8 cellular contexts compared by ENCODE assay signal in the genomic region with DNA sequence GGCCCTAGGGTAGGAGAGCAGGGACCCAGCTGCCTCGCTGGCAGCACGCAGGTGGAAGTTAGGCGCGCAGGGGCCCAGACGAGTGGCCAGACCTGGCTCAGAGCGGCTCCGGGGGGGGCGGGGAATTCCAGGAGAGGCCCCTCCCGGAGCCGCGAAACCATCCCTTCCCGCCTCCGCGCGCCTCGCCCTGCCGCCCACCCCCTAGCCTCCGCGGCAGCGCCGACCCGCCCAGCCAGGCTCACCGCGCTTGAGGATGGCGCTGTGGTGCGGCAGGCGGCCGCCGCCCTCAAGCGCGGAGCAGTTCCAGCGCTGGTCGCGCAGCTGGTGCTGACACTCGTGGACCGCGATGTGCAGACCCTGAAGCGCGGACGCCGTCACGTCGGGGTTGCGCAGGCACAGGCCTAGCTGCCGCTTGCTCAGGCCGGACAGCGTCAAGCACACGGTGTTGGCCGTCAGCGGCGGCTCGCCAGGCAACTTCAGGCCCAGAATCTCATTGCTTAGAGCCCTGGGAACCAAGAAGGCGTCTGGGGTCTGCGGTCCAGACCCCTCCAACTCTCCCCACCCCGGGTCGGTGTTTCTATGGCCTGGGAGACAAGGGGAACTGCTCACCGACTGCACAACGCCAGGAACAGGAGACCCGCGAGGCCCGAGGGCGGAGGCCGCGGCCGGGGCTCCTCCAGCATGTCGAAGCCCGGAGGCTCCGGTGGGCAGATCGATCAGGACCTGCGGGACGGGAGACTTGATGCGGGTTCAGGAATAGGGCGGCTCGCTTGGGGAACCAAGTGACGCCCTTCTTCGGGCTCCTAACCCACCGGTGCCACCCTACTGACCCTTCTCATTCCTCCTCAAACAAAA. TPM values are rescaled to one million over a fixed set of nuclear protein-coding genes. Genes with fewer than 3 reads are reported as not detected.
DNase-seq lines count a peak whose midpoint lies in the region; ATAC-seq and TF ChIP-seq lines count a peak whose summit lies in the region.

No MANE protein-coding gene starts in this region.

- peaks cover 0 to 27% (median 20%) of the 10 kb centered on the region in 4 donors for H3K4me1 ChIP-seq in Peyer's patch
- H3K4me1 ChIP-seq in esophagus squamous epithelium: peaks cover 26 to 51% (median 31%) of the 10 kb centered on the region in 3 donors
- H3K4me1 ChIP-seq in sigmoid colon: peaks cover 0 to 28% (median 24%) of the 10 kb centered on the region in 4 donors

- TF ChIP-seq CTCF in GM12874 (IDR thresholded peaks at IDR 0.05; ENCODE audit: insufficient read depth, low read depth, low read length): peak; percentile 31
- no peak for TF ChIP-seq CTCF in Peyer's patch (IDR thresholded peaks at IDR 0.05)
- TF ChIP-seq CTCF in esophagus squamous epithelium (IDR thresholded peaks at IDR 0.05): no peak
- TF ChIP-seq CTCF in sigmoid colon (IDR thresholded peaks at IDR 0.05): no peak

- H3K27me3 ChIP-seq in Peyer's patch (peaks cover 0 to 46% of the 10 kb centered on the region in 2 donors), esophagus squamous epithelium (peaks cover 0 to 63% (median 21%) of the 10 kb centered on the region in 4 donors), sigmoid colon (peaks cover 33 to 62% (median 54%) of the 10 kb centered on the region in 3 donors)

- 28 to 35% methylated on average over 4 to 7 of the region's 77 CpGs for WGBS in esophagus squamous epithelium, 2 donors
- WGBS in sigmoid colon, 2 donors: 7% methylated on average over 77 of the region's 77 CpGs

- no peak for ATAC-seq in GM21360 (IDR thresholded peaks at IDR 0.05; ENCODE audit: unreplicated experiment)
- ATAC-seq in HG03439 (IDR thresholded peaks at IDR 0.05; ENCODE audit: unreplicated experiment): no peak
- ATAC-seq in HG03354 (IDR thresholded peaks at IDR 0.05; ENCODE audit: poor library complexity, severe bottlenecking, unreplicated experiment): no peak

- H3K36me3 ChIP-seq in Peyer's patch: no peaks in the 10 kb centered on the region
- no peaks in the 10 kb centered on the region for H3K36me3 ChIP-seq in esophagus squamous epithelium
- H3K36me3 ChIP-seq in sigmoid colon: no peaks in the 10 kb centered on the region

- H3K4me3 ChIP-seq in Peyer's patch (peak overlapping the region in 3 of 4 donors; percentile 22 to 33 (median 22)), esophagus squamous epithelium (peak overlapping the region in 3 of 4 donors; percentile 20 to 63 (median 31)), sigmoid colon (peak overlapping the region in 3 of 4 donors; percentile 5 to 18 (median 18))

- H3K9me3 ChIP-seq in Peyer's patch (no peaks in the 10 kb centered on the region), esophagus squamous epithelium (no peaks in the 10 kb centered on the region), sigmoid colon (no peaks in the 10 kb centered on the region)

- DNase-seq in Peyer's patch (no peak), esophagus squamous epithelium (lab: John Stamatoyannopoulos, UW) (no peak), sigmoid colon (no peak), COLO829 (ENCODE audit: low spot score) (no peak)

- TF ChIP-seq EP300 in sigmoid colon (IDR thresholded peaks at IDR 0.05): no peak

- intact Hi-C loops in esophagus squamous epithelium (cut with DNase I) (no loop called here), sigmoid colon (cut with DNase I) (no loop called here)

- H3K27ac ChIP-seq in Peyer's patch: no peak overlapping the region
- peak overlapping the region in 1 of 4 donors; percentile 14 for H3K27ac ChIP-seq in esophagus squamous epithelium
- H3K27ac ChIP-seq in sigmoid colon: peak overlapping the region in 1 of 4 donors; percentile 22

- no peak for TF ChIP-seq POLR2A in Peyer's patch (IDR thresholded peaks at IDR 0.05)
- no peak for TF ChIP-seq POLR2A in esophagus squamous epithelium (IDR thresholded peaks at IDR 0.05)
- no peak for TF ChIP-seq POLR2A in sigmoid colon (IDR thresholded peaks at IDR 0.05)

RNA-seq across cellular contexts. Expression of gene WNT10B, which starts 1.5 kb away (rescaled TPM):
- total RNA-seq in Peyer's patch: 1 to 10 TPM in 2 of 4 donors, under 1 TPM in 1, not detected in 1; 0.67 to 1.8 (median 1.7) TPM
- total RNA-seq in esophagus squamous epithelium: 1 to 10 TPM in 1 of 4 donors, under 1 TPM in 3; 0.19 to 6.3 (median 0.61) TPM
- total RNA-seq in sigmoid colon: under 1 TPM in 3 of 4 donors, not detected in 1; 0.28 to 0.49 (median 0.36) TPM
- polyA plus RNA-seq in sigmoid colon: 1 to 10 TPM in 1 of 3 donors, not detected in 2; 1.0 TPM

RNA-seq across cellular contexts. Expression of gene WNT1, which starts 8.0 kb away (rescaled TPM):
- not detected for total RNA-seq in Peyer's patch
- total RNA-seq in esophagus squamous epithelium: under 1 TPM in 1 of 4 donors, not detected in 3; 0.41 TPM
- not detected for total RNA-seq in sigmoid colon
- under 1 TPM in 1 of 3 donors, not detected in 2; 0.10 TPM for polyA plus RNA-seq in sigmoid colon

RNA-seq across cellular contexts. Expression of gene ARF3, which starts 12.8 kb away (rescaled TPM):
- total RNA-seq in Peyer's patch: 100 to 1,000 TPM in 1 of 4 donors, 10 to 100 TPM in 3; 49.3 to 217 (median 63.5) TPM
- total RNA-seq in esophagus squamous epithelium: 10 to 100 TPM; 52.2 to 76.2 (median 61.6) TPM
- 10 to 100 TPM; 37.9 to 61.0 (median 49.3) TPM for total RNA-seq in sigmoid colon
- polyA plus RNA-seq in sigmoid colon: 100 to 1,000 TPM in 2 of 3 donors, 10 to 100 TPM in 1; 87.7 to 161 (median 132) TPM

RNA-seq across cellular contexts. Expression of gene DDN, which starts 29.1 kb away (rescaled TPM):
- total RNA-seq in Peyer's patch (under 1 TPM in 2 of 4 donors, not detected in 2; 0.27 to 0.28 TPM), esophagus squamous epithelium (under 1 TPM; 0.19 to 0.40 (median 0.26) TPM), sigmoid colon (under 1 TPM in 1 of 4 donors, not detected in 3; 0.14 TPM)
- polyA plus RNA-seq in sigmoid colon: under 1 TPM in 2 of 3 donors, not detected in 1; 0.60 to 0.69 TPM

RNA-seq across cellular contexts. Expression of gene FKBP11, which starts 44.8 kb away (rescaled TPM):
- 10 to 100 TPM in 2 of 4 donors, 1 to 10 TPM in 2; 7.5 to 26.9 (median 12.6) TPM for total RNA-seq in Peyer's patch
- total RNA-seq in esophagus squamous epithelium: 10 to 100 TPM in 3 of 4 donors, 1 to 10 TPM in 1; 9.5 to 28.6 (median 11.8) TPM
- total RNA-seq in sigmoid colon: 1 to 10 TPM; 4.6 to 7.5 (median 6.4) TPM
- polyA plus RNA-seq in sigmoid colon: 10 to 100 TPM; 12.0 to 50.2 (median 12.3) TPM
